1 cellular context compared by ENCODE assay signal in genomic region chr17:1626333-1626732, GRCh38.
TF ChIP-seq lines count a peak whose summit lies in the region.

No MANE protein-coding gene starts in this region.

TF ChIP-seq in WTC11, 78 proteins besides CTCF, POLR2A, EP300 and RAD21 (continued from another document):
- TF ChIP-seq ZNF425 (CRISPR knock-in tag; conservative IDR thresholded peaks at IDR 0.05) (no peak), ZNF317 (CRISPR knock-in tag; IDR thresholded peaks at IDR 0.05; ENCODE audit: borderline replicate concordance, low read depth) (no peak), CREM (CRISPR knock-in tag; IDR thresholded peaks at IDR 0.05) (no peak), GTF2I (CRISPR knock-in tag; conservative IDR thresholded peaks at IDR 0.05) (no peak), SMAD3 (CRISPR knock-in tag; IDR thresholded peaks at IDR 0.05; ENCODE audit: borderline replicate concordance) (no peak), ZNF219 (CRISPR knock-in tag; IDR thresholded peaks at IDR 0.05; ENCODE audit: borderline replicate concordance) (no peak), E2F5 (CRISPR knock-in tag; IDR thresholded peaks at IDR 0.05) (no peak)
